Comparison of ENCODE assay signal across 19 cellular contexts in the genomic region with DNA sequence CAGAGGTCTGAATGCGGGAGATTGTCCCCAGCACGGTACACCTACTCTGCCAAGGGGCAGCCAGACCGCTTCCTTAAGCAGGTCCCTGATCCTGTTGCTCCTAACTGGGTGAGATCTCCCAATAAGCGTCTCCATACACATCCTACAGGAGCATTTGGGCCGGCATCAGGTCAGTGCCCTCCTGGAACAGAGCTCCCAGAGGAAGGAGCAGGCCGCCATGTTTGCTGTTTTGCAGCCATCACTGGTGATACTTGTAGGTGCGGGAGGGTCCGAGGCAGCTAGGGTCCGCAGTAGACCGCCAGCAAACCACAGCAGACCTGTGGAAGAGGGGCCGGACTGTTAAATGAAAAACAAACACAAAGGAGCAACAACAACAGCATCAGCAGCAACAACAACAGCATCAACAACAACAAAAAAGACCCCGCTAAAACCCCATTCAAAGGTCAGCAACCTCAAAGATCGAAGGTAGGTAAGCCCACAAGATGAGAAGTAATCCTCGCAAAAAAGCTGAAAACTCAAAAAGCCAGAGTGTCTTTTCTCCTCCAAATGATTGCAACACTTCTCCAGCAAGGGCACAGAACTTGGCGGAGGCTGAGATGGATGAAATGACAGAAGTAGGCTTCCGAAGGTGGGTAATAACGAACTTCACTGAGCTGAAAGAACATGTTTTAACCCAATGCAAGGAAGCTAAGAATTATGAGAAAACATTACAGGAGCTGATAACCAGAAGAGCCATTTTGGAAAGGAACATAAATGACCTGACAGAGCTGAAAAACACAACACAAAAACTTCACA.
A peak's percentile ranks its signal among the peaks of the same experiment; 100 is the strongest.
DNase-seq lines count a peak whose midpoint lies in the region; ATAC-seq and TF ChIP-seq lines count a peak whose summit lies in the region.
"Had no signal": no experiment of that assay in that cellular context is flagged by ENCODE, and none has a peak within 500 bp of the region (broad histone marks: within the 10 kb centered on the region; RNA-seq: fewer than 3 reads in every experiment).

No MANE protein-coding gene starts in this region.

- intact Hi-C loops in lower leg skin (cut with DNase I; ENCODE audit: low total_unique reads) (no loop called here), aorta (cut with DNase I) (no loop called here)

- H3K4ac ChIP-seq in neuronal stem cell (ENCODE audit: low read length), result no peak overlapping the region

- H3K4me1 ChIP-seq in neuronal stem cell (ENCODE audit: control insufficient read depth in 2 of 2, insufficient read depth in 1 of 2, low read depth in 1 of 2, low read length in 2 of 2), result no peaks in the 10 kb centered on the region
- H3K4me1 ChIP-seq in aorta (ENCODE audit: control insufficient read depth in 1 of 2, insufficient read depth in 2 of 2, low read length in 2 of 2), result no peaks in the 10 kb centered on the region
- H3K4me1 ChIP-seq: BE2C had no signal

- DNase-seq in NCI-H69 (lab: John Stamatoyannopoulos, UW), result peak; percentile 19
- DNase-seq in lower leg skin (ENCODE audit: low spot score in 2 of 2), result no peak
- no peak for DNase-seq in neuronal stem cell (ENCODE audit: low spot score)
- DNase-seq in aorta, result no peak
- DNase-seq in D341Med (ENCODE audit: low spot score), result no peak
- DNase-seq: ACHN; BE2C; C1 segment of cervical spinal cord; CD4-positive, CD25-positive, alpha-beta regulatory T cell; CD8-positive, alpha-beta memory T cell; COR-L47; DMS153; DMS79; GDM1; H9; IMR-90 had no signal

- no peak overlapping the region for H3K9ac ChIP-seq in neuronal stem cell (ENCODE audit: low read depth, low read length, poor library complexity)

- H3K27ac ChIP-seq in neuronal stem cell (replicated peaks; ENCODE audit: low read length) (no peak overlapping the region), aorta (ENCODE audit: low read depth in 1 of 2, low read length in 2 of 2) (no peak overlapping the region)

- no peak overlapping the region for H4K91ac ChIP-seq in neuronal stem cell (ENCODE audit: low read depth, low read length, poor library complexity)

- H3K4me3 ChIP-seq in lower leg skin (ENCODE audit: low read depth, poor library complexity, severe bottlenecking), result peak overlapping the region; percentile 6
- H3K4me3 ChIP-seq in neuronal stem cell (ENCODE audit: low read length in 2 of 2), result no peak overlapping the region
- no peak overlapping the region for H3K4me3 ChIP-seq in aorta (ENCODE audit: low read length in 2 of 2)
- H3K4me3 ChIP-seq: K562 had no signal

- no peaks in the 10 kb centered on the region for H3K9me3 ChIP-seq in neuronal stem cell (replicated peaks in 1 of 2; ENCODE audit: control insufficient read depth in 2 of 2, insufficient read depth in 1 of 2, low read depth in 1 of 2, low read length in 2 of 2)
- no peaks in the 10 kb centered on the region for H3K9me3 ChIP-seq in aorta (ENCODE audit: control insufficient read depth, low read length)
- H3K9me3 ChIP-seq: BE2C had no signal

- H3K27me3 ChIP-seq in neuronal stem cell (ENCODE audit: control insufficient read depth in 3 of 3, insufficient read depth in 3 of 3, low read depth in 1 of 3, low read length in 3 of 3), result no peaks in the 10 kb centered on the region
- no peaks in the 10 kb centered on the region for H3K27me3 ChIP-seq in aorta (ENCODE audit: control insufficient read depth in 1 of 2, insufficient read depth in 2 of 2, low read length in 1 of 2)
- H3K27me3 ChIP-seq: BE2C had no signal

- H2BK5ac ChIP-seq in neuronal stem cell (ENCODE audit: low read length), result no peak overlapping the region

- H2BK15ac ChIP-seq in neuronal stem cell (ENCODE audit: low read length), result no peak overlapping the region

- TF ChIP-seq CTCF in lower leg skin (IDR thresholded peaks at IDR 0.05), result no peak

- no peak overlapping the region for H3K14ac ChIP-seq in neuronal stem cell (ENCODE audit: low read length)

- H2AFZ ChIP-seq in neuronal stem cell (ENCODE audit: low read length), result peak overlapping the region; percentile 56

- WGBS in lower leg skin, 2 donors, result 91% methylated on average over 16 to 17 of the region's 17 CpGs
- no CpG with 5 or more reads among the region's 17 CpGs for WGBS in neuronal stem cell (ENCODE audit: extremely low coverage in 2 of 2, insufficient read length in 2 of 2, insufficient replicate concordance in 1 of 2), 2 donors
- 90 to 91% methylated on average over 17 of the region's 17 CpGs for WGBS in aorta, 2 donors

- no peak overlapping the region for H2AK5ac ChIP-seq in neuronal stem cell (ENCODE audit: low read depth, low read length)

- no peak overlapping the region for H3K4me2 ChIP-seq in neuronal stem cell (ENCODE audit: insufficient read depth, low read length, poor library complexity, severe bottlenecking)

- no peak overlapping the region for H4K8ac ChIP-seq in neuronal stem cell (ENCODE audit: low read depth, low read length)

- ATAC-seq in aorta (ENCODE audit: low FRiP score) (peak; percentile 50), HG03175 (IDR thresholded peaks at IDR 0.05; ENCODE audit: unreplicated experiment) (no peak), HG02678 (IDR thresholded peaks at IDR 0.05; ENCODE audit: unreplicated experiment) (no peak)
- ATAC-seq: K562 had no signal

- no peak for TF ChIP-seq POLR2A in lower leg skin (IDR thresholded peaks at IDR 0.05)

- no peaks in the 10 kb centered on the region for H3K79me1 ChIP-seq in neuronal stem cell (ENCODE audit: low read depth, low read length)

- no peak overlapping the region for H3K23ac ChIP-seq in neuronal stem cell (ENCODE audit: low read depth, low read length, poor library complexity)

- no peak overlapping the region for H2BK120ac ChIP-seq in neuronal stem cell (ENCODE audit: low read depth, low read length)

- no peak overlapping the region for H3K18ac ChIP-seq in neuronal stem cell (ENCODE audit: low read length)

- H3K36me3 ChIP-seq in neuronal stem cell (replicated peaks in 1 of 2; ENCODE audit: control insufficient read depth in 2 of 2, insufficient read depth in 2 of 2, low read length in 2 of 2), result no peaks in the 10 kb centered on the region
- no peaks in the 10 kb centered on the region for H3K36me3 ChIP-seq in aorta (ENCODE audit: control insufficient read depth in 1 of 2, insufficient read depth in 2 of 2, low read length in 1 of 2)
- H3K36me3 ChIP-seq: BE2C had no signal

- no peak overlapping the region for H2BK12ac ChIP-seq in neuronal stem cell (ENCODE audit: low read length)
